2 cellular contexts compared by ENCODE assay signal in the genomic region with DNA sequence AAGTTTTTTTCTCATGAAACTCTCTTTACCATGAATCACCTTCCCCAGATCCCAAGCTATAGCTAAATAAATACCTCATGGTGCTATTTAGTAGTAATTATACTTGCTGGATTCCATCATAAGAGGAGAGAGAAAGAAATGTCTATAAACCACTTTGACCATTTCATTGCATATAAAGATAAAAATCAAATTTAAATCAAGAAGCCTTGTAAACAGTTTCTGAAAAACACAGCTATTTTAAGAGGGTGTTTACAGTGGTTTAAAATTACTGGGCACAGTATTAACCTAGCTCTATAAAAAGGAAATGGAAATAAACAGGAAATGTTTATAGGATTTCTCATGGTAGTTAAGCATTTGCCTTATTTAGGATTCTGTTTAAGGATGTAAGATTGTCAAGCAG.
TF ChIP-seq lines count a peak whose summit lies in the region.

No MANE protein-coding gene starts in this region.

TF ChIP-seq in GM23338, 12 proteins besides CTCF, POLR2A, EP300 and RAD21 (continued from another document):
- TF ChIP-seq JUNB (IDR thresholded peaks at IDR 0.05; ENCODE audit: unreplicated experiment) (no peak), POLR2AphosphoS5 (IDR thresholded peaks at IDR 0.05; ENCODE audit: low read depth) (no peak), EZH2phosphoT487 (IDR thresholded peaks at IDR 0.05; ENCODE audit: unreplicated experiment) (no peak), EZH2 (IDR thresholded peaks at IDR 0.05; ENCODE audit: low read depth, unreplicated experiment) (no peak), STAT1 (IDR thresholded peaks at IDR 0.05; ENCODE audit: unreplicated experiment) (no peak), ZNF114 (CRISPR knock-in tag; IDR thresholded peaks at IDR 0.05) (no peak)
- TF ChIP-seq, protein P1, sequence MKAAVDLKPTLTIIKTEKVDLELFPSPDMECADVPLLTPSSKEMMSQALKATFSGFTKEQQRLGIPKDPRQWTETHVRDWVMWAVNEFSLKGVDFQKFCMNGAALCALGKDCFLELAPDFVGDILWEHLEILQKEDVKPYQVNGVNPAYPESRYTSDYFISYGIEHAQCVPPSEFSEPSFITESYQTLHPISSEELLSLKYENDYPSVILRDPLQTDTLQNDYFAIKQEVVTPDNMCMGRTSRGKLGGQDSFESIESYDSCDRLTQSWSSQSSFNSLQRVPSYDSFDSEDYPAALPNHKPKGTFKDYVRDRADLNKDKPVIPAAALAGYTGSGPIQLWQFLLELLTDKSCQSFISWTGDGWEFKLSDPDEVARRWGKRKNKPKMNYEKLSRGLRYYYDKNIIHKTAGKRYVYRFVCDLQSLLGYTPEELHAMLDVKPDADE (IDR thresholded peaks at IDR 0.05), result no peak
- TF ChIP-seq, protein P2, sequence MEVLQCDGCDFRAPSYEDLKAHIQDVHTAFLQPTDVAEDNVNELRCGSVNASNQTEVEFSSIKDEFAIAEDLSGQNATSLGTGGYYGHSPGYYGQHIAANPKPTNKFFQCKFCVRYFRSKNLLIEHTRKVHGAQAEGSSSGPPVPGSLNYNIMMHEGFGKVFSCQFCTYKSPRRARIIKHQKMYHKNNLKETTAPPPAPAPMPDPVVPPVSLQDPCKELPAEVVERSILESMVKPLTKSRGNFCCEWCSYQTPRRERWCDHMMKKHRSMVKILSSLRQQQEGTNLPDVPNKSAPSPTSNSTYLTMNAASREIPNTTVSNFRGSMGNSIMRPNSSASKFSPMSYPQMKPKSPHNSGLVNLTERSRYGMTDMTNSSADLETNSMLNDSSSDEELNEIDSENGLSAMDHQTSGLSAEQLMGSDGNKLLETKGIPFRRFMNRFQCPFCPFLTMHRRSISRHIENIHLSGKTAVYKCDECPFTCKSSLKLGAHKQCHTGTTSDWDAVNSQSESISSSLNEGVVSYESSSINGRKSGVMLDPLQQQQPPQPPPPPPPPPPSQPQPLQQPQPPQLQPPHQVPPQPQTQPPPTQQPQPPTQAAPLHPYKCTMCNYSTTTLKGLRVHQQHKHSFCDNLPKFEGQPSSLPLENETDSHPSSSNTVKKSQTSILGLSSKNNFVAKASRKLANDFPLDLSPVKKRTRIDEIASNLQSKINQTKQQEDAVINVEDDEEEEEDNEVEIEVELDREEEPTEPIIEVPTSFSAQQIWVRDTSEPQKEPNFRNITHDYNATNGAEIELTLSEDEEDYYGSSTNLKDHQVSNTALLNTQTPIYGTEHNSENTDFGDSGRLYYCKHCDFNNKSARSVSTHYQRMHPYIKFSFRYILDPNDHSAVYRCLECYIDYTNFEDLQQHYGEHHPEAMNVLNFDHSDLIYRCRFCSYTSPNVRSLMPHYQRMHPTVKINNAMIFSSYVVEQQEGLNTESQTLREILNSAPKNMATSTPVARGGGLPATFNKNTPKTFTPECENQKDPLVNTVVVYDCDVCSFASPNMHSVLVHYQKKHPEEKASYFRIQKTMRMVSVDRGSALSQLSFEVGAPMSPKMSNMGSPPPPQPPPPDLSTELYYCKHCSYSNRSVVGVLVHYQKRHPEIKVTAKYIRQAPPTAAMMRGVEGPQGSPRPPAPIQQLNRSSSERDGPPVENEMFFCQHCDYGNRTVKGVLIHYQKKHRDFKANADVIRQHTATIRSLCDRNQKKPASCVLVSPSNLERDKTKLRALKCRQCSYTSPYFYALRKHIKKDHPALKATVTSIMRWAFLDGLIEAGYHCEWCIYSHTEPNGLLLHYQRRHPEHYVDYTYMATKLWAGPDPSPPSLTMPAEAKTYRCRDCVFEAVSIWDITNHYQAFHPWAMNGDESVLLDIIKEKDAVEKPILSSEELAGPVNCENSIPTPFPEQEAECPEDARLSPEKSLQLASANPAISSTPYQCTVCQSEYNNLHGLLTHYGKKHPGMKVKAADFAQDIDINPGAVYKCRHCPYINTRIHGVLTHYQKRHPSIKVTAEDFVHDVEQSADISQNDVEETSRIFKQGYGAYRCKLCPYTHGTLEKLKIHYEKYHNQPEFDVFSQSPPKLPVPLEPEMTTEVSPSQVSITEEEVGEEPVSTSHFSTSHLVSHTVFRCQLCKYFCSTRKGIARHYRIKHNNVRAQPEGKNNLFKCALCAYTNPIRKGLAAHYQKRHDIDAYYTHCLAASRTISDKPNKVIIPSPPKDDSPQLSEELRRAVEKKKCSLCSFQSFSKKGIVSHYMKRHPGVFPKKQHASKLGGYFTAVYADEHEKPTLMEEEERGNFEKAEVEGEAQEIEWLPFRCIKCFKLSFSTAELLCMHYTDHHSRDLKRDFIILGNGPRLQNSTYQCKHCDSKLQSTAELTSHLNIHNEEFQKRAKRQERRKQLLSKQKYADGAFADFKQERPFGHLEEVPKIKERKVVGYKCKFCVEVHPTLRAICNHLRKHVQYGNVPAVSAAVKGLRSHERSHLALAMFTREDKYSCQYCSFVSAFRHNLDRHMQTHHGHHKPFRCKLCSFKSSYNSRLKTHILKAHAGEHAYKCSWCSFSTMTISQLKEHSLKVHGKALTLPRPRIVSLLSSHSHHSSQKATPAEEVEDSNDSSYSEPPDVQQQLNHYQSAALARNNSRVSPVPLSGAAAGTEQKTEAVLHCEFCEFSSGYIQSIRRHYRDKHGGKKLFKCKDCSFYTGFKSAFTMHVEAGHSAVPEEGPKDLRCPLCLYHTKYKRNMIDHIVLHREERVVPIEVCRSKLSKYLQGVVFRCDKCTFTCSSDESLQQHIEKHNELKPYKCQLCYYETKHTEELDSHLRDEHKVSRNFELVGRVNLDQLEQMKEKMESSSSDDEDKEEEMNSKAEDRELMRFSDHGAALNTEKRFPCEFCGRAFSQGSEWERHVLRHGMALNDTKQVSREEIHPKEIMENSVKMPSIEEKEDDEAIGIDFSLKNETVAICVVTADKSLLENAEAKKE (CRISPR knock-in tag; IDR thresholded peaks at IDR 0.05), result no peak
- TF ChIP-seq, protein P3, sequence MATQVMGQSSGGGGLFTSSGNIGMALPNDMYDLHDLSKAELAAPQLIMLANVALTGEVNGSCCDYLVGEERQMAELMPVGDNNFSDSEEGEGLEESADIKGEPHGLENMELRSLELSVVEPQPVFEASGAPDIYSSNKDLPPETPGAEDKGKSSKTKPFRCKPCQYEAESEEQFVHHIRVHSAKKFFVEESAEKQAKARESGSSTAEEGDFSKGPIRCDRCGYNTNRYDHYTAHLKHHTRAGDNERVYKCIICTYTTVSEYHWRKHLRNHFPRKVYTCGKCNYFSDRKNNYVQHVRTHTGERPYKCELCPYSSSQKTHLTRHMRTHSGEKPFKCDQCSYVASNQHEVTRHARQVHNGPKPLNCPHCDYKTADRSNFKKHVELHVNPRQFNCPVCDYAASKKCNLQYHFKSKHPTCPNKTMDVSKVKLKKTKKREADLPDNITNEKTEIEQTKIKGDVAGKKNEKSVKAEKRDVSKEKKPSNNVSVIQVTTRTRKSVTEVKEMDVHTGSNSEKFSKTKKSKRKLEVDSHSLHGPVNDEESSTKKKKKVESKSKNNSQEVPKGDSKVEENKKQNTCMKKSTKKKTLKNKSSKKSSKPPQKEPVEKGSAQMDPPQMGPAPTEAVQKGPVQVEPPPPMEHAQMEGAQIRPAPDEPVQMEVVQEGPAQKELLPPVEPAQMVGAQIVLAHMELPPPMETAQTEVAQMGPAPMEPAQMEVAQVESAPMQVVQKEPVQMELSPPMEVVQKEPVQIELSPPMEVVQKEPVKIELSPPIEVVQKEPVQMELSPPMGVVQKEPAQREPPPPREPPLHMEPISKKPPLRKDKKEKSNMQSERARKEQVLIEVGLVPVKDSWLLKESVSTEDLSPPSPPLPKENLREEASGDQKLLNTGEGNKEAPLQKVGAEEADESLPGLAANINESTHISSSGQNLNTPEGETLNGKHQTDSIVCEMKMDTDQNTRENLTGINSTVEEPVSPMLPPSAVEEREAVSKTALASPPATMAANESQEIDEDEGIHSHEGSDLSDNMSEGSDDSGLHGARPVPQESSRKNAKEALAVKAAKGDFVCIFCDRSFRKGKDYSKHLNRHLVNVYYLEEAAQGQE (IDR thresholded peaks at IDR 0.05; ENCODE audit: unreplicated experiment), result no peak
TF ChIP-seq in GM23338: peak in this region for 0.

TF ChIP-seq in H1, 55 proteins besides CTCF, POLR2A, EP300 and RAD21 (continued from another document):
- TF ChIP-seq CBX5 (IDR thresholded peaks at IDR 0.05; ENCODE audit: low read depth, low read length) (no peak), BACH1 (IDR thresholded peaks at IDR 0.05; ENCODE audit: low read length) (no peak), CHD2 (IDR thresholded peaks at IDR 0.05; ENCODE audit: low read length) (no peak), HDAC6 (IDR thresholded peaks at IDR 0.05; ENCODE audit: low read depth, low read length) (no peak), TEAD4 (IDR thresholded peaks at IDR 0.05; ENCODE audit: low read depth, low read length) (no peak), RFX5 (IDR thresholded peaks at IDR 0.05; ENCODE audit: borderline replicate concordance, low read depth, low read length) (no peak), ZNF274 (IDR thresholded peaks at IDR 0.05; ENCODE audit: borderline replicate concordance, extremely low read depth, low read length) (no peak), SP1 (IDR thresholded peaks at IDR 0.05; ENCODE audit: low read depth, low read length) (no peak)
- TF ChIP-seq, protein P4, sequence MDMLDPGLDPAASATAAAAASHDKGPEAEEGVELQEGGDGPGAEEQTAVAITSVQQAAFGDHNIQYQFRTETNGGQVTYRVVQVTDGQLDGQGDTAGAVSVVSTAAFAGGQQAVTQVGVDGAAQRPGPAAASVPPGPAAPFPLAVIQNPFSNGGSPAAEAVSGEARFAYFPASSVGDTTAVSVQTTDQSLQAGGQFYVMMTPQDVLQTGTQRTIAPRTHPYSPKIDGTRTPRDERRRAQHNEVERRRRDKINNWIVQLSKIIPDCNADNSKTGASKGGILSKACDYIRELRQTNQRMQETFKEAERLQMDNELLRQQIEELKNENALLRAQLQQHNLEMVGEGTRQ (IDR thresholded peaks at IDR 0.05; ENCODE audit: low read length), result no peak
